In the genomic region with DNA sequence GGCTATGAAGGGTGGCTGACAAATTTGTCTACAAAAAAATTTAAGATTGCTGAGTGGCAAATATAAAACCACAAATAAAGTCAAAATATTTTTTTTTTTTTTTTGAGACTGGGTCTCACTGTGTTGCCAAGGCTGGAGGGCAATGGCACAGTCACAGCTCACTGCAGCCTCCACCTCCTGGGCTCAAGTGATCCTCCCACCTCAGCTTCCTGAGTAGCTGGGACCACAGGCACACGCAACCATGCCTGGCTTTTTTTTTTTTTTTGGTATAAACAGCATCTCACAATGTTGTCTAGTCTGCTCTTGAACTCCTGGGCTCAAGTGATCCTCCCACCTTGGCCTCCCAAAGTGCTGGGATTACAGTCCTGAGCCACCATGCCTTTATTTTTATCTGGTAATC, we compare ENCODE assay signal across 9 cellular contexts. TPM values are rescaled to one million over a fixed set of nuclear protein-coding genes. Genes with fewer than 3 reads are reported as not detected.
A peak's percentile ranks its signal among the peaks of the same experiment; 100 is the strongest.
DNase-seq lines count a peak whose midpoint lies in the region; ATAC-seq and TF ChIP-seq lines count a peak whose summit lies in the region.
"Not testable (repeated sequence)": the region's sequence is repeated elsewhere in the genome, so short reads cannot be mapped to it uniquely, and the experiment has no call there.
"Had no signal": no experiment of that assay in that cellular context is flagged by ENCODE, and none has a peak within 500 bp of the region (broad histone marks: within the 10 kb centered on the region; RNA-seq: fewer than 3 reads in every experiment).

No MANE protein-coding gene starts in this region.

- peak overlapping the region; percentile 58 for H3K27ac Mint-ChIP-seq in CD4-positive, alpha-beta T cell
- not testable (repeated sequence) for H3K27ac Mint-ChIP-seq in activated CD4-positive, alpha-beta T cell treated with anti-CD3 and anti-CD28 coated beads, Interleukin-2, amount 10 ng/mL, durations not matched to agents 24 days and 14 days
- H3K27ac Mint-ChIP-seq in activated CD8-positive, alpha-beta T cell treated with anti-CD3 and anti-CD28 coated beads, Interleukin-2, amount 10 ng/mL, durations not matched to agents 7 days and 5 days, result peak overlapping the region; percentile 72
- peak overlapping the region; percentile 39 for H3K27ac Mint-ChIP-seq in activated naive CD4-positive, alpha-beta T cell treated with anti-CD3 and anti-CD28 coated beads for 36 hours
- peak overlapping the region in 1 of 2 donors; percentile 67 for H3K27ac Mint-ChIP-seq in natural killer cell

- H3K4me1 Mint-ChIP-seq in CD4-positive, alpha-beta T cell (ENCODE audit: low read depth), result peaks cover 55% of the 10 kb centered on the region
- H3K4me1 Mint-ChIP-seq in activated CD4-positive, alpha-beta T cell treated with anti-CD3 and anti-CD28 coated beads, Interleukin-2, amount 10 ng/mL, durations not matched to agents 24 days and 14 days, result peaks cover 30% of the 10 kb centered on the region
- peaks cover 64% of the 10 kb centered on the region for H3K4me1 Mint-ChIP-seq in activated CD8-positive, alpha-beta T cell treated with anti-CD3 and anti-CD28 coated beads, Interleukin-2, amount 10 ng/mL, durations not matched to agents 7 days and 5 days (ENCODE audit: low read depth)
- H3K4me1 Mint-ChIP-seq in activated naive CD4-positive, alpha-beta T cell treated with anti-CD3 and anti-CD28 coated beads for 36 hours (ENCODE audit: low read depth), result peaks cover 36% of the 10 kb centered on the region
- H3K4me1 Mint-ChIP-seq in natural killer cell, result peaks cover 36 to 38% of the 10 kb centered on the region in 2 donors

- H3K27me3 Mint-ChIP-seq in CD4-positive, alpha-beta T cell; activated CD4-positive, alpha-beta T cell treated with anti-CD3 and anti-CD28 coated beads, Interleukin-2, amount 10 ng/mL, durations not matched to agents 24 days and 14 days; activated CD8-positive, alpha-beta T cell treated with anti-CD3 and anti-CD28 coated beads, Interleukin-2, amount 10 ng/mL, durations not matched to agents 7 days and 5 days (ENCODE audit: low read depth); activated naive CD4-positive, alpha-beta T cell treated with anti-CD3 and anti-CD28 coated beads for 36 hours (ENCODE audit: low read depth); natural killer cell (ENCODE audit: low read depth in 2 of 2): not testable (repeated sequence)

- CTCF ChIA-PET in CD4-positive, alpha-beta T cell (lab: Charles Lee), result interaction anchor here (0.6 to 2.3 kb wide), 3 partner anchors 21 to 34 kb away, joined by 3 to 8 read pairs (median 6); a partner anchor contains a TSS
- CTCF ChIA-PET in activated CD8-positive, alpha-beta T cell treated with anti-CD3 and anti-CD28 coated beads, Interleukin-2, amount 10 ng/mL, durations not matched to agents 7 days and 5 days (lab: Charles Lee), result interaction anchor here (1.0 to 1.7 kb wide), 6 partner anchors 12 to 48 kb away, joined by 3 to 8 read pairs (median 5); a partner anchor contains a TSS
- CTCF ChIA-PET in activated naive CD4-positive, alpha-beta T cell treated with anti-CD3 and anti-CD28 coated beads for 36 hours (lab: Charles Lee), result interaction anchor here (0.6 to 1.3 kb wide), 2 partner anchors 21 to 26 kb away, joined by 3 to 4 read pairs; a partner anchor contains a TSS

- H3K9me3 ChIP-seq in CD4-positive, alpha-beta T cell (ENCODE audit: control insufficient read depth, low read length), result not testable (repeated sequence)

- not testable (repeated sequence) for H3K27me3 ChIP-seq in CD4-positive, alpha-beta T cell (ENCODE audit: control insufficient read depth, insufficient read depth, low read length)

- peaks cover 41% of the 10 kb centered on the region for H3K36me3 Mint-ChIP-seq in CD4-positive, alpha-beta T cell (ENCODE audit: low read depth)
- H3K36me3 Mint-ChIP-seq in activated CD4-positive, alpha-beta T cell treated with anti-CD3 and anti-CD28 coated beads, Interleukin-2, amount 10 ng/mL, durations not matched to agents 24 days and 14 days (ENCODE audit: low read depth), result peaks cover 26% of the 10 kb centered on the region
- H3K36me3 Mint-ChIP-seq in activated CD8-positive, alpha-beta T cell treated with anti-CD3 and anti-CD28 coated beads, Interleukin-2, amount 10 ng/mL, durations not matched to agents 7 days and 5 days (ENCODE audit: low read depth), result peaks cover 33% of the 10 kb centered on the region
- H3K36me3 Mint-ChIP-seq in activated naive CD4-positive, alpha-beta T cell treated with anti-CD3 and anti-CD28 coated beads for 36 hours (ENCODE audit: low read depth), result peaks cover 16% of the 10 kb centered on the region
- H3K36me3 Mint-ChIP-seq in natural killer cell, result peaks cover 27% of the 10 kb centered on the region

- POLR2A ChIA-PET in CD4-positive, alpha-beta T cell (lab: Charles Lee), result interaction anchor here (1.0 to 49.9 kb wide), 6 partner anchors 8 to 32 kb away, joined by 7 to 4232 read pairs (median 25); a partner anchor contains a TSS
- POLR2A ChIA-PET in activated CD8-positive, alpha-beta T cell treated with anti-CD3 and anti-CD28 coated beads, Interleukin-2, amount 10 ng/mL, durations not matched to agents 7 days and 5 days (lab: Charles Lee), result interaction anchor here (0.9 to 35.3 kb wide), 7 partner anchors 9 to 39 kb away, joined by 3 to 1989 read pairs (median 6); a partner anchor contains a TSS

- ATAC-seq in CD4-positive, alpha-beta T cell (ENCODE audit: poor library complexity), result peak; percentile 65
- peak; percentile 84 for ATAC-seq in activated CD8-positive, alpha-beta T cell treated with anti-CD3 and anti-CD28 coated beads, Interleukin-2, amount 10 ng/mL, durations not matched to agents 7 days and 5 days
- peak in 2 of 3 donors; percentile 35 to 47 for ATAC-seq in natural killer cell

- not testable (repeated sequence) for H3K27ac ChIP-seq in CD4-positive, alpha-beta T cell (ENCODE audit: low read depth, low read length)

- not testable (repeated sequence) for H3K4me3 Mint-ChIP-seq in CD4-positive, alpha-beta T cell; activated CD4-positive, alpha-beta T cell treated with anti-CD3 and anti-CD28 coated beads, Interleukin-2, amount 10 ng/mL, durations not matched to agents 24 days and 14 days; activated CD8-positive, alpha-beta T cell treated with anti-CD3 and anti-CD28 coated beads, Interleukin-2, amount 10 ng/mL, durations not matched to agents 7 days and 5 days; activated naive CD4-positive, alpha-beta T cell treated with anti-CD3 and anti-CD28 coated beads for 36 hours; natural killer cell

- intact Hi-C loops in CD4-positive, alpha-beta T cell (cut with DNase I, micrococcal nuclease); activated CD4-positive, alpha-beta T cell treated with anti-CD3 and anti-CD28 coated beads, Interleukin-2, amount 10 ng/mL, durations not matched to agents 24 days and 14 days (cut with micrococcal nuclease); natural killer cell (cut with micrococcal nuclease): not testable (repeated sequence)
- intact Hi-C loops in activated naive CD4-positive, alpha-beta T cell treated with anti-CD3 and anti-CD28 coated beads for 36 hours (cut with micrococcal nuclease), result loop anchor here (2.0 kb wide), 1 partner anchor 21 kb away; a partner anchor contains a TSS

- H3K9me3 Mint-ChIP-seq in CD4-positive, alpha-beta T cell; natural killer cell: not testable (repeated sequence)
- H3K9me3 Mint-ChIP-seq in activated CD4-positive, alpha-beta T cell treated with anti-CD3 and anti-CD28 coated beads, Interleukin-2, amount 10 ng/mL, durations not matched to agents 24 days and 14 days, result peaks cover 32% of the 10 kb centered on the region
- peaks cover 14% of the 10 kb centered on the region for H3K9me3 Mint-ChIP-seq in activated CD8-positive, alpha-beta T cell treated with anti-CD3 and anti-CD28 coated beads, Interleukin-2, amount 10 ng/mL, durations not matched to agents 7 days and 5 days (ENCODE audit: insufficient read depth)
- peaks cover 29% of the 10 kb centered on the region for H3K9me3 Mint-ChIP-seq in activated naive CD4-positive, alpha-beta T cell treated with anti-CD3 and anti-CD28 coated beads for 36 hours

- TF ChIP-seq POLR2A in NB4 (IDR thresholded peaks at IDR 0.05; ENCODE audit: extremely low read depth, insufficient read length), result not testable (repeated sequence)

- not testable (repeated sequence) for TF ChIP-seq CTCF in CD4-positive, alpha-beta T cell (IDR thresholded peaks at IDR 0.05); NB4 (IDR thresholded peaks at IDR 0.05; ENCODE audit: low read depth, low read length); natural killer cell (IDR thresholded peaks at IDR 0.05)

- not testable (repeated sequence) for H3K4me3 ChIP-seq in NB4 (ENCODE audit: low read depth, low read length)

- peak in 3 of 10 experiments; percentile 22 to 32 (median 28) for DNase-seq in CD4-positive, alpha-beta T cell
- peak; percentile 16 for DNase-seq in NB4 (ENCODE audit: low read depth)
- peak; percentile 79 for DNase-seq in activated CD4-positive, alpha-beta T cell treated with anti-CD3 and anti-CD28 coated beads, Interleukin-2, amount 10 ng/mL, durations not matched to agents 24 days and 14 days
- peak; percentile 67 for DNase-seq in activated CD8-positive, alpha-beta T cell treated with anti-CD3 and anti-CD28 coated beads, Interleukin-2, amount 10 ng/mL, durations not matched to agents 7 days and 5 days
- peak; percentile 39 for DNase-seq in activated naive CD4-positive, alpha-beta T cell treated with anti-CD3 and anti-CD28 coated beads for 36 hours
- peak; percentile 18 for DNase-seq in central memory CD4-positive, alpha-beta T cell
- not testable (repeated sequence) for DNase-seq in natural killer cell

RNA-seq across cellular contexts. Expression of a gene that starts 20.9 kb away (rescaled TPM):
- total RNA-seq in CD4-positive, alpha-beta T cell, result 10 to 100 TPM; 17.4 to 21.9 TPM
- total RNA-seq in activated CD4-positive, alpha-beta T cell treated with anti-CD3 and anti-CD28 coated beads, Interleukin-2, amount 10 ng/mL, durations not matched to agents 24 days and 14 days, result 10.9 and 13.5 TPM in 2 replicates
- 10 to 100 TPM; 27.4 to 29.6 TPM for total RNA-seq in activated CD8-positive, alpha-beta T cell treated with anti-CD3 and anti-CD28 coated beads, Interleukin-2, amount 10 ng/mL, durations not matched to agents 7 days and 5 days
- 1 to 10 TPM; 6.1 to 6.3 TPM for total RNA-seq in activated naive CD4-positive, alpha-beta T cell treated with anti-CD3 and anti-CD28 coated beads for 36 hours
- total RNA-seq in natural killer cell, result 100 to 1,000 TPM; 101 to 145 (median 112) TPM
- total RNA-seq: A172, IMR-90 had no signal

RNA-seq across cellular contexts. Expression of a gene that starts 21.1 kb away (rescaled TPM):
- total RNA-seq in CD4-positive, alpha-beta T cell, result 1,000 to 10,000 TPM; 4,357 to 4,503 TPM
- total RNA-seq in activated CD4-positive, alpha-beta T cell treated with anti-CD3 and anti-CD28 coated beads, Interleukin-2, amount 10 ng/mL, durations not matched to agents 24 days and 14 days, result 4,380 and 4,481 TPM in 2 replicates
- 1,000 to 10,000 TPM; 6,300 to 6,473 TPM for total RNA-seq in activated CD8-positive, alpha-beta T cell treated with anti-CD3 and anti-CD28 coated beads, Interleukin-2, amount 10 ng/mL, durations not matched to agents 7 days and 5 days
- 1,000 to 10,000 TPM; 5,387 to 5,703 TPM for total RNA-seq in activated naive CD4-positive, alpha-beta T cell treated with anti-CD3 and anti-CD28 coated beads for 36 hours
- 1,000 to 10,000 TPM; 7,484 to 8,893 (median 7,665) TPM for total RNA-seq in natural killer cell

RNA-seq across cellular contexts. Expression of a gene that starts 26.8 kb away (rescaled TPM):
- 10 to 100 TPM; 49.9 to 51.3 TPM for total RNA-seq in CD4-positive, alpha-beta T cell
- total RNA-seq in activated CD4-positive, alpha-beta T cell treated with anti-CD3 and anti-CD28 coated beads, Interleukin-2, amount 10 ng/mL, durations not matched to agents 24 days and 14 days, result 67.2 and 68.0 TPM in 2 replicates
- total RNA-seq in activated CD8-positive, alpha-beta T cell treated with anti-CD3 and anti-CD28 coated beads, Interleukin-2, amount 10 ng/mL, durations not matched to agents 7 days and 5 days, result 10 to 100 TPM; 73.8 to 75.8 TPM
- total RNA-seq in activated naive CD4-positive, alpha-beta T cell treated with anti-CD3 and anti-CD28 coated beads for 36 hours, result 10 to 100 TPM; 83.2 to 96.4 TPM
- total RNA-seq in natural killer cell, result 100 to 1,000 TPM; 123 to 154 (median 153) TPM

RNA-seq across cellular contexts. Expression of a gene that starts 46.1 kb away (rescaled TPM):
- 1 to 10 TPM; 6.2 to 9.8 TPM for total RNA-seq in CD4-positive, alpha-beta T cell
- 38.6 and 42.7 TPM in 2 replicates for total RNA-seq in activated CD4-positive, alpha-beta T cell treated with anti-CD3 and anti-CD28 coated beads, Interleukin-2, amount 10 ng/mL, durations not matched to agents 24 days and 14 days
- 10 to 100 TPM; 53.0 to 59.5 TPM for total RNA-seq in activated CD8-positive, alpha-beta T cell treated with anti-CD3 and anti-CD28 coated beads, Interleukin-2, amount 10 ng/mL, durations not matched to agents 7 days and 5 days
- total RNA-seq in activated naive CD4-positive, alpha-beta T cell treated with anti-CD3 and anti-CD28 coated beads for 36 hours, result 10 to 100 TPM; 40.3 to 42.5 TPM
- total RNA-seq in natural killer cell, result 10 to 100 TPM; 14.2 to 20.1 (median 16.3) TPM
